26 cellular contexts compared by ENCODE assay signal in genomic region chr16:84218176-84218776, GRCh38. TPM values are rescaled to one million over a fixed set of nuclear protein-coding genes. Genes with fewer than 3 reads are reported as not detected.
DNase-seq lines count a peak whose midpoint lies in the region; ATAC-seq, FAIRE-seq and TF ChIP-seq lines count a peak whose summit lies in the region.
"Had no signal": no experiment of that assay in that cellular context is flagged by ENCODE, and none has a peak within 500 bp of the region (broad histone marks: within the 10 kb centered on the region; RNA-seq: fewer than 3 reads in every experiment).

No MANE protein-coding gene starts in this region.

- no peak overlapping the region for H2BK5ac ChIP-seq in mesendoderm (ENCODE audit: low read length)

- H3K4me3 ChIP-seq in bronchial epithelial cell (ENCODE audit: low read depth, low read length) (no peak overlapping the region), mesendoderm (ENCODE audit: low read length) (no peak overlapping the region)
- H3K4me3 ChIP-seq: BLaER1 treated with 17β-estradiol and CSF1 and Interleukin-3, amounts not matched to agents 10 nM and 100 nM; Peyer's patch had no signal

- H3K4me1 ChIP-seq in mesendoderm (ENCODE audit: control insufficient read depth, low read depth, low read length) = peaks cover 4% of the 10 kb centered on the region
- H3K4me1 ChIP-seq: Caco-2, Peyer's patch had no signal

- peak overlapping the region; percentile 36 for H3K27ac ChIP-seq in mesendoderm (ENCODE audit: low read depth, low read length)
- H3K27ac ChIP-seq: 22Rv1; BLaER1 treated with 17β-estradiol and CSF1 and Interleukin-3, amounts not matched to agents 10 nM and 100 nM; Peyer's patch had no signal

- H3K36me3 Mint-ChIP-seq in effector memory CD8-positive, alpha-beta T cell (ENCODE audit: insufficient read depth) = no peaks in the 10 kb centered on the region
- H3K36me3 Mint-ChIP-seq: CD4-positive, alpha-beta memory T cell had no signal

- ATAC-seq in effector memory CD8-positive, alpha-beta T cell (replicated peaks) = no peak
- ATAC-seq in GM18519 (IDR thresholded peaks at IDR 0.05; ENCODE audit: low FRiP score, unreplicated experiment) = no peak
- ATAC-seq in HG03520 (IDR thresholded peaks at IDR 0.05; ENCODE audit: unreplicated experiment) = no peak
- ATAC-seq: SK-N-SH treated with all-trans-retinoic acid at 6 μM for 48 hours had no signal

- no peak overlapping the region for H3K4me3 Mint-ChIP-seq in effector memory CD8-positive, alpha-beta T cell
- H3K4me3 Mint-ChIP-seq: CD4-positive, alpha-beta memory T cell had no signal

- peak; percentile 40 for FAIRE-seq in bronchial epithelial cell (lab: Jason Lieb, UNC)
- FAIRE-seq: GM12892, H54 had no signal

- H3K56ac ChIP-seq in mesendoderm (ENCODE audit: low read length) = no peak overlapping the region

- H3K79me2 ChIP-seq in mesendoderm (ENCODE audit: control insufficient read depth, insufficient read depth, low read length) = no peaks in the 10 kb centered on the region

- TF ChIP-seq CTCF in bronchial epithelial cell (IDR thresholded peaks at IDR 0.05; ENCODE audit: insufficient read depth, low read length, severe bottlenecking) = no peak

- H3K79me1 ChIP-seq in mesendoderm (ENCODE audit: low read length) = no peaks in the 10 kb centered on the region

- H3K4ac ChIP-seq in mesendoderm (ENCODE audit: low read depth, low read length) = no peak overlapping the region

- in situ Hi-C loops in G401 (cut with HindIII; ENCODE audit: low sequenced_read_pairs) = no loop called here

- no peak overlapping the region for H3K27ac Mint-ChIP-seq in effector memory CD8-positive, alpha-beta T cell
- H3K27ac Mint-ChIP-seq: CD4-positive, alpha-beta memory T cell had no signal

- WGBS in mesendoderm (ENCODE audit: extremely low coverage, insufficient coverage, low lambda C conversion rate) = no CpG with 5 or more reads among the region's 17 CpGs

- H2BK120ac ChIP-seq in mesendoderm (ENCODE audit: low read depth, low read length) = no peak overlapping the region

- H4K8ac ChIP-seq in mesendoderm (ENCODE audit: low read depth, low read length) = no peak overlapping the region

- H3K4me2 ChIP-seq in mesendoderm (ENCODE audit: low read length) = no peak overlapping the region
- H3K4me2 ChIP-seq: BLaER1 treated with 17β-estradiol and CSF1 and Interleukin-3, amounts not matched to agents 10 nM and 100 nM had no signal

- no peaks in the 10 kb centered on the region for H3K27me3 ChIP-seq in bronchial epithelial cell (ENCODE audit: control insufficient read depth, insufficient read depth, low read length)
- H3K27me3 ChIP-seq in mesendoderm (ENCODE audit: insufficient read depth, low read length, poor library complexity) = no peaks in the 10 kb centered on the region
- H3K27me3 ChIP-seq: BLaER1 treated with 17β-estradiol and CSF1 and Interleukin-3, amounts not matched to agents 10 nM and 100 nM; Peyer's patch had no signal

- H2BK15ac ChIP-seq in mesendoderm (replicated peaks; ENCODE audit: low read depth) = no peak overlapping the region

- no peak overlapping the region for H3K23ac ChIP-seq in mesendoderm (ENCODE audit: low read length)

- H4K5ac ChIP-seq in mesendoderm (ENCODE audit: low read length) = no peak overlapping the region

- H3K27me3 Mint-ChIP-seq in effector memory CD8-positive, alpha-beta T cell = peaks cover 21 to 56% of the 10 kb centered on the region in 2 donors

- H3K36me3 ChIP-seq in bronchial epithelial cell (ENCODE audit: control insufficient read depth, insufficient read depth, low read length) = no peaks in the 10 kb centered on the region
- no peaks in the 10 kb centered on the region for H3K36me3 ChIP-seq in mesendoderm (ENCODE audit: control insufficient read depth, insufficient read depth, low read length)
- H3K36me3 ChIP-seq: BLaER1 treated with 17β-estradiol and CSF1 and Interleukin-3, amounts not matched to agents 10 nM and 100 nM; Peyer's patch had no signal

- no peak overlapping the region for H3K9ac ChIP-seq in mesendoderm (ENCODE audit: low read length)
- H3K9ac ChIP-seq: BLaER1 treated with 17β-estradiol and CSF1 and Interleukin-3, amounts not matched to agents 10 nM and 100 nM had no signal

- DNase-seq in NCI-H1436 (lab: John Stamatoyannopoulos, UW) = peak; percentile 57
- DNase-seq in NCI-H1436 treated with DMSO at 0.1 percent for 48 hours (lab: John Stamatoyannopoulos, UW) = no peak
- DNase-seq in bronchial epithelial cell (ENCODE audit: low read depth) = no peak
- DNase-seq in mesendoderm = no peak
- no peak for DNase-seq in effector memory CD8-positive, alpha-beta T cell
- DNase-seq in G401 (ENCODE audit: low spot score) = no peak
- DNase-seq: ACHN; Caco-2; CD4-positive, alpha-beta memory T cell; DMS 273 treated with DMSO at 0.1 percent for 48 hours; DMS79 treated with DMSO at 0.1 percent for 48 hours; MM.1S; NCI-H1048; NCI-H1417 treated with DMSO at 0.1 percent for 48 hours; NCI-H1930; Peyer's patch had no signal

- H3K9me3 Mint-ChIP-seq in effector memory CD8-positive, alpha-beta T cell = no peaks in the 10 kb centered on the region
- H3K9me3 Mint-ChIP-seq: CD4-positive, alpha-beta memory T cell had no signal

- H2AK5ac ChIP-seq in mesendoderm (ENCODE audit: low read length) = no peak overlapping the region

- no peak overlapping the region for H3K18ac ChIP-seq in mesendoderm (ENCODE audit: low read length)

- H3K4me1 Mint-ChIP-seq in effector memory CD8-positive, alpha-beta T cell (ENCODE audit: low read depth in 2 of 2) = no peaks in the 10 kb centered on the region
- H3K4me1 Mint-ChIP-seq: CD4-positive, alpha-beta memory T cell had no signal

RNA-seq across cellular contexts. Expression of gene KCNG4, which starts 21.5 kb away (rescaled TPM):
- not detected in 2 replicates for total RNA-seq in bronchial epithelial cell
- not detected for polyA plus RNA-seq in mesendoderm (2013, experiment 1 of 2)
- polyA plus RNA-seq in mesendoderm (2013, experiment 2 of 2) = not detected
- total RNA-seq in G401 (2014; rRNA removed; shearing (Covaris generic)) = not detected in 2 replicates
- total RNA-seq: Caco-2; CD4-positive, alpha-beta memory T cell; OCI-LY7; Peyer's patch had no signal
- polyA plus RNA-seq: CD4-positive, alpha-beta memory T cell had no signal

RNA-seq across cellular contexts. Expression of gene ADAD2, which starts 27.3 kb away (rescaled TPM):
- not detected in 2 replicates for total RNA-seq in bronchial epithelial cell
- 0.48 TPM for polyA plus RNA-seq in mesendoderm (2013, experiment 1 of 2)
- 0.48 TPM for polyA plus RNA-seq in mesendoderm (2013, experiment 2 of 2)
- total RNA-seq in G401 (2014; rRNA removed; shearing (Covaris generic)) = not detected in 2 replicates
- total RNA-seq: Caco-2; CD4-positive, alpha-beta memory T cell; LHCN-M2; NCI-H460; OCI-LY7 had no signal
- polyA plus RNA-seq: CD4-positive, alpha-beta memory T cell had no signal

RNA-seq across cellular contexts. Expression of gene TAF1C, which starts 31.4 kb away (rescaled TPM):
- total RNA-seq in bronchial epithelial cell = 7.3 and 7.9 TPM in 2 replicates
- polyA plus RNA-seq in mesendoderm (2013, experiment 1 of 2) = 40.2 TPM
- polyA plus RNA-seq in mesendoderm (2013, experiment 2 of 2) = 40.2 TPM
- total RNA-seq in G401 (2014; rRNA removed; shearing (Covaris generic)) = 22.7 and 41.4 TPM in 2 replicates
